8 cellular contexts compared by ENCODE assay signal in the genomic region with DNA sequence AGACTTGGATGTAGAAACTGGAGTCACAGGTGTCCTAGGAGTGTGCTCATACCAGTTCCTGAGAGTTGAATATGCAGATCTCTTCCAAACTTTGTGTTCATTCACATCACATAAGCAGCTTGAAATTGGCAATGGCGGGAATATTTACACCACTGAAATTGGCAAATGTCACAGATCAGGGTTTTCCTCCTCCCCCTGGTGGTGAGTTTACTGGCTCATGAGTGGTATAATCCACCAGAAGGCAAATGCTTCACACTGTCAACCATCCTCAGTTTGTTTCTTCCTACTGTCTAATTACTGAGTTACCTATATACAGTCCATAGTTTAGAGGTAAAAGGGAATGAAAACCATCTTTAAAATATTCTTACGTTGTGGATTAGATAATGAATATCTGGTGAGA.
DNase-seq lines count a peak whose midpoint lies in the region; ATAC-seq and TF ChIP-seq lines count a peak whose summit lies in the region.

No MANE protein-coding gene starts in this region.

- H3K27me3 Mint-ChIP-seq in glutamatergic neuron (ENCODE audit: unreplicated experiment): peaks cover 3% of the 10 kb centered on the region

- H2AFZ ChIP-seq in PC-9: no peak overlapping the region

- H3K4me1 ChIP-seq in RWPE2 (ENCODE audit: insufficient read depth, poor library complexity, severe bottlenecking) (peaks cover 28% of the 10 kb centered on the region), PC-9 (replicated peaks; ENCODE audit: insufficient read depth) (peaks cover 11% of the 10 kb centered on the region), left lung (no peaks in the 10 kb centered on the region)

- CTCF ChIA-PET in PC-9 (lab: Charles Lee): no interaction called here

- no peaks in the 10 kb centered on the region for H3K79me2 ChIP-seq in PC-9 (ENCODE audit: low read depth)

- H3K27ac ChIP-seq in RWPE2 (ENCODE audit: poor library complexity, severe bottlenecking) (no peak overlapping the region), PC-9 (no peak overlapping the region), left lung (no peak overlapping the region)

- H3K4me1 Mint-ChIP-seq in glutamatergic neuron (ENCODE audit: low read depth, unreplicated experiment): no peaks in the 10 kb centered on the region

- no peaks in the 10 kb centered on the region for H4K20me1 ChIP-seq in PC-9 (ENCODE audit: insufficient read depth)

- BruUV-seq in PC-9 (replicated peaks; lab: Mats Ljungman, UMichigan): no TSS peak

- no peaks in the 10 kb centered on the region for H3K9me3 ChIP-seq in RWPE2 (ENCODE audit: severe bottlenecking)
- no peaks in the 10 kb centered on the region for H3K9me3 ChIP-seq in PC-9 (ENCODE audit: insufficient read depth, low read depth)
- H3K9me3 ChIP-seq in left lung: no peaks in the 10 kb centered on the region

- no peaks in the 10 kb centered on the region for H3K36me3 Mint-ChIP-seq in glutamatergic neuron (ENCODE audit: unreplicated experiment)

- intact Hi-C loops in PC-9 (cut with micrococcal nuclease; ENCODE audit: unreplicated experiment) (no loop called here), left lung (cut with DNase I) (no loop called here)

- H3K27me3 ChIP-seq in RWPE2 (ENCODE audit: insufficient read depth, poor library complexity, severe bottlenecking) (no peaks in the 10 kb centered on the region), PC-9 (ENCODE audit: insufficient read depth, low read depth) (no peaks in the 10 kb centered on the region), left lung (no peaks in the 10 kb centered on the region)

- H3K36me3 ChIP-seq in RWPE2 (ENCODE audit: low read depth) (no peaks in the 10 kb centered on the region), PC-9 (ENCODE audit: low read depth) (no peaks in the 10 kb centered on the region), left lung (no peaks in the 10 kb centered on the region)

- DNase-seq in RWPE2 (ENCODE audit: low spot score): no peak
- no peak for DNase-seq in glutamatergic neuron
- DNase-seq in mucosa of gallbladder (ENCODE audit: low spot score): no peak
- no peak for DNase-seq in PC-9
- DNase-seq in left lung: no peak

- no peak overlapping the region for H3K4me3 Mint-ChIP-seq in glutamatergic neuron (ENCODE audit: unreplicated experiment)

- H3K27ac Mint-ChIP-seq in glutamatergic neuron (ENCODE audit: unreplicated experiment): no peak overlapping the region

- H3K9me2 ChIP-seq in PC-9 (ENCODE audit: insufficient read depth): no peaks in the 10 kb centered on the region

- POLR2A ChIA-PET in PC-9 (lab: Charles Lee; ENCODE audit: unreplicated experiment): interaction anchor here (0.7 kb wide), 1 partner anchor 253 kb away, joined by 5 read pairs; no protein-coding TSS in a partner anchor

- H3K4me2 ChIP-seq in PC-9: no peak overlapping the region

- TF ChIP-seq CTCF in GM12872 (IDR thresholded peaks at IDR 0.05; ENCODE audit: insufficient read depth, low read depth, low read length) (peak; percentile 58), RWPE2 (IDR thresholded peaks at IDR 0.05; ENCODE audit: poor library complexity, severe bottlenecking) (peak; percentile 14), glutamatergic neuron (IDR thresholded peaks at IDR 0.05; ENCODE audit: partially characterized antibody, unreplicated experiment) (peak; percentile 51), PC-9 (conservative IDR thresholded peaks at IDR 0.05) (no peak), left lung (IDR thresholded peaks at IDR 0.05) (no peak)

- 0 out of 2 replicates have a peak, but pooled peaks cover under 1% of the 10 kb centered on the region for H3F3A ChIP-seq in PC-9 (ENCODE audit: insufficient read depth, low read depth)

- H3K4me3 ChIP-seq in RWPE2 (ENCODE audit: severe bottlenecking) (no peak overlapping the region), PC-9 (no peak overlapping the region), left lung (no peak overlapping the region)

- ATAC-seq in GM21786 (IDR thresholded peaks at IDR 0.05; ENCODE audit: unreplicated experiment) (peak; percentile 30), RWPE2 (ENCODE audit: low read depth) (no peak), HG02970 (IDR thresholded peaks at IDR 0.05; ENCODE audit: low FRiP score, unreplicated experiment) (no peak), left lung (no peak)

- no peaks in the 10 kb centered on the region for H3K9me3 Mint-ChIP-seq in glutamatergic neuron (ENCODE audit: unreplicated experiment)

Comparison
In these comparisons a context has a peak if more than half of its experiments do, and no peak if none do; other contexts are left out.
1. CTCF ChIP-seq: peak in GM12872 (single experiment), RWPE2 (single experiment) and glutamatergic neuron (single experiment); none in PC-9 (single experiment) and left lung (0 of 2).